1 cellular context compared by ENCODE assay signal in genomic region chr6:167113935-167114910, GRCh38.
TF ChIP-seq lines count a peak whose summit lies in the region.

No MANE protein-coding gene starts in this region.

TF ChIP-seq in GM12878, 131 proteins besides CTCF, POLR2A, EP300 and RAD21 (continued from another document and continues in another):
- no peak for TF ChIP-seq REST (IDR thresholded peaks at IDR 0.05; ENCODE audit: low read depth, low read length)
- peak; percentile 50; the same call in 1 of the 2 replicates for TF ChIP-seq ZBED1 (IDR thresholded peaks at IDR 0.05; ENCODE audit: borderline replicate concordance)
- TF ChIP-seq SUZ12 (IDR thresholded peaks at IDR 0.05; ENCODE audit: unreplicated experiment), result no peak
- TF ChIP-seq MYB (IDR thresholded peaks at IDR 0.05; ENCODE audit: borderline replicate concordance, low read depth, low read length), result no peak; the same call in 1 of the 2 replicates
- no peak; the same call in none of the 2 replicates for TF ChIP-seq DPF2 (IDR thresholded peaks at IDR 0.05)
- peak; percentile 90 for TF ChIP-seq ATF7 (IDR thresholded peaks at IDR 0.05; ENCODE audit: low read depth)
- TF ChIP-seq ZZZ3 (IDR thresholded peaks at IDR 0.05; ENCODE audit: control insufficient read depth, insufficient read length, low read depth), result no peak
- TF ChIP-seq ZNF24 (IDR thresholded peaks at IDR 0.05), result no peak
- TF ChIP-seq E2F8 (IDR thresholded peaks at IDR 0.05; ENCODE audit: low read depth, partially characterized antibody), result no peak
- TF ChIP-seq CBX5 (IDR thresholded peaks at IDR 0.05; ENCODE audit: low read depth), result no peak
- TF ChIP-seq MTA3 (IDR thresholded peaks at IDR 0.05; ENCODE audit: borderline replicate concordance, low read length), result no peak; the same call in 1 of the 2 replicates
- TF ChIP-seq PML (IDR thresholded peaks at IDR 0.05; ENCODE audit: low read length), result no peak
- peak; percentile 34; the same call in 1 of the 2 replicates for TF ChIP-seq ATF3 (IDR thresholded peaks at IDR 0.05; ENCODE audit: borderline replicate concordance, extremely low read depth, low read depth, low read length)
- TF ChIP-seq, protein P1, sequence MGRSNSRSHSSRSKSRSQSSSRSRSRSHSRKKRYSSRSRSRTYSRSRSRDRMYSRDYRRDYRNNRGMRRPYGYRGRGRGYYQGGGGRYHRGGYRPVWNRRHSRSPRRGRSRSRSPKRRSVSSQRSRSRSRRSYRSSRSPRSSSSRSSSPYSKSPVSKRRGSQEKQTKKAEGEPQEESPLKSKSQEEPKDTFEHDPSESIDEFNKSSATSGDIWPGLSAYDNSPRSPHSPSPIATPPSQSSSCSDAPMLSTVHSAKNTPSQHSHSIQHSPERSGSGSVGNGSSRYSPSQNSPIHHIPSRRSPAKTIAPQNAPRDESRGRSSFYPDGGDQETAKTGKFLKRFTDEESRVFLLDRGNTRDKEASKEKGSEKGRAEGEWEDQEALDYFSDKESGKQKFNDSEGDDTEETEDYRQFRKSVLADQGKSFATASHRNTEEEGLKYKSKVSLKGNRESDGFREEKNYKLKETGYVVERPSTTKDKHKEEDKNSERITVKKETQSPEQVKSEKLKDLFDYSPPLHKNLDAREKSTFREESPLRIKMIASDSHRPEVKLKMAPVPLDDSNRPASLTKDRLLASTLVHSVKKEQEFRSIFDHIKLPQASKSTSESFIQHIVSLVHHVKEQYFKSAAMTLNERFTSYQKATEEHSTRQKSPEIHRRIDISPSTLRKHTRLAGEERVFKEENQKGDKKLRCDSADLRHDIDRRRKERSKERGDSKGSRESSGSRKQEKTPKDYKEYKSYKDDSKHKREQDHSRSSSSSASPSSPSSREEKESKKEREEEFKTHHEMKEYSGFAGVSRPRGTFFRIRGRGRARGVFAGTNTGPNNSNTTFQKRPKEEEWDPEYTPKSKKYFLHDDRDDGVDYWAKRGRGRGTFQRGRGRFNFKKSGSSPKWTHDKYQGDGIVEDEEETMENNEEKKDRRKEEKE (IDR thresholded peaks at IDR 0.05), result no peak
- no peak for TF ChIP-seq YBX1 (IDR thresholded peaks at IDR 0.05)
- TF ChIP-seq ZBTB4 (CRISPR knock-in tag; IDR thresholded peaks at IDR 0.05), result 0 out of 2 replicates have a peak, but pooled peaks have one; percentile 26
- TF ChIP-seq ZNF217 (IDR thresholded peaks at IDR 0.05), result no peak; the same call in 1 of the 2 replicates
- TF ChIP-seq STAT1 (conservative IDR thresholded peaks at IDR 0.05), result no peak
- TF ChIP-seq SUPT20H (IDR thresholded peaks at IDR 0.05; ENCODE audit: borderline replicate concordance, control insufficient read depth, low read depth, low read length), result no peak
- 0 out of 2 replicates have a peak, but pooled peaks have one; percentile 28 for TF ChIP-seq TARDBP (IDR thresholded peaks at IDR 0.05; ENCODE audit: borderline replicate concordance)
- TF ChIP-seq CUX1 (IDR thresholded peaks at IDR 0.05; ENCODE audit: insufficient replicate concordance, low read depth, low read length), result peak; percentile 32
- TF ChIP-seq TCF7 (IDR thresholded peaks at IDR 0.05; ENCODE audit: borderline replicate concordance), result no peak
- TF ChIP-seq SMARCA5 (IDR thresholded peaks at IDR 0.05), result peak; percentile 91
- TF ChIP-seq CBX3 (IDR thresholded peaks at IDR 0.05; ENCODE audit: borderline replicate concordance, low read depth), result no peak
- TF ChIP-seq RB1 (IDR thresholded peaks at IDR 0.05; ENCODE audit: borderline replicate concordance), result peak; percentile 78; the same call in 1 of the 2 replicates
- TF ChIP-seq SRF (IDR thresholded peaks at IDR 0.05; ENCODE audit: low read depth in 2 of 2, low read length in 2 of 2), result no peak
- TF ChIP-seq MYC (IDR thresholded peaks at IDR 0.05; ENCODE audit: insufficient read depth, insufficient read length, insufficient replicate concordance, low read length, severe bottlenecking), result no peak
- 0 out of 2 replicates have a peak, but pooled peaks have one; percentile 73 for TF ChIP-seq CHD1 (IDR thresholded peaks at IDR 0.05; ENCODE audit: low read depth, low read length)
- peak; percentile 15; the same call in 1 of the 2 replicates for TF ChIP-seq SMC3 (IDR thresholded peaks at IDR 0.05; ENCODE audit: borderline replicate concordance, low read length)
- TF ChIP-seq EGR1 (IDR thresholded peaks at IDR 0.05; ENCODE audit: borderline replicate concordance in 1 of 2, low read depth in 2 of 2, low read length in 2 of 2), result no peak
- peak; percentile 89 for TF ChIP-seq ZNF687 (IDR thresholded peaks at IDR 0.05)
